8 cellular contexts compared by ENCODE assay signal in genomic region chr22:36860821-36861659, GRCh38. TPM values are rescaled to one million over a fixed set of nuclear protein-coding genes. Genes with fewer than 3 reads are reported as not detected.
A peak's percentile ranks its signal among the peaks of the same experiment; 100 is the strongest.
DNase-seq lines count a peak whose midpoint lies in the region; ATAC-seq and TF ChIP-seq lines count a peak whose summit lies in the region.

Gene NCF4 (plus strand): TSS chr22:36861006. CDS start chr22:36861172, 166 bp downstream.

- CTCF ChIA-PET in activated CD4-positive, alpha-beta T cell treated with anti-CD3 and anti-CD28 coated beads, Interleukin-2, amount 10 ng/mL, durations not matched to agents 7 days and 5 days (lab: Charles Lee) = interaction anchor here (0.6 to 2.6 kb wide), 12 partner anchors 8 to 551 kb away, joined by 3 to 10 read pairs (median 4); no protein-coding TSS in a partner anchor

- intact Hi-C loops in left ventricle myocardium superior (cut with micrococcal nuclease) = no loop called here

- H3K36me3 Mint-ChIP-seq in activated CD4-positive, alpha-beta T cell treated with anti-CD3 and anti-CD28 coated beads, Interleukin-2, amount 10 ng/mL, durations not matched to agents 7 days and 5 days (ENCODE audit: low read depth) = peaks cover 10% of the 10 kb centered on the region

- H3K4me1 Mint-ChIP-seq in activated CD4-positive, alpha-beta T cell treated with anti-CD3 and anti-CD28 coated beads, Interleukin-2, amount 10 ng/mL, durations not matched to agents 7 days and 5 days = peaks cover 41% of the 10 kb centered on the region

- POLR2A ChIA-PET in activated CD4-positive, alpha-beta T cell treated with anti-CD3 and anti-CD28 coated beads, Interleukin-2, amount 10 ng/mL, durations not matched to agents 7 days and 5 days (lab: Charles Lee) = interaction anchor here (0.9 kb wide), 1 partner anchor 85 kb away, joined by 3 read pairs; the partner anchor contains the start of gene IFT27

- peak within 1 kb of the TSS; percentile 96 for H3K27ac Mint-ChIP-seq in activated CD4-positive, alpha-beta T cell treated with anti-CD3 and anti-CD28 coated beads, Interleukin-2, amount 10 ng/mL, durations not matched to agents 7 days and 5 days

- DNase-seq in C1 segment of cervical spinal cord (lab: John Stamatoyannopoulos, UW) (peak in 10 of 14 donors; percentile 1 to 65 (median 42)), left ventricle myocardium superior (peak; percentile 69), NCI-H510A (lab: John Stamatoyannopoulos, UW) (no peak), foreskin fibroblast (no peak)
- DNase-seq in activated CD4-positive, alpha-beta T cell treated with anti-CD3 and anti-CD28 coated beads, Interleukin-2, amount 10 ng/mL, durations not matched to agents 7 days and 5 days = peak; percentile 53
- DNase-seq in stimulated activated CD8-positive, alpha-beta memory T cell treated with anti-CD3 and anti-CD28 coated beads, Interleukin-7, amount 100 ng/mL, for 48 hours (ENCODE audit: extremely low read depth in 1 of 2, low read depth in 1 of 2) = peak; percentile 52

- no peak for TF ChIP-seq CTCF in foreskin fibroblast (IDR thresholded peaks at IDR 0.05; ENCODE audit: low read depth, low read length)

- peak within 1 kb of the TSS; percentile 66 for H3K4me3 Mint-ChIP-seq in activated CD4-positive, alpha-beta T cell treated with anti-CD3 and anti-CD28 coated beads, Interleukin-2, amount 10 ng/mL, durations not matched to agents 7 days and 5 days

- H3K27me3 Mint-ChIP-seq in activated CD4-positive, alpha-beta T cell treated with anti-CD3 and anti-CD28 coated beads, Interleukin-2, amount 10 ng/mL, durations not matched to agents 7 days and 5 days = peaks cover 7% of the 10 kb centered on the region

- no peaks in the 10 kb centered on the region for H3K9me3 Mint-ChIP-seq in activated CD4-positive, alpha-beta T cell treated with anti-CD3 and anti-CD28 coated beads, Interleukin-2, amount 10 ng/mL, durations not matched to agents 7 days and 5 days

- peak; percentile 54 for ATAC-seq in GM19328 (IDR thresholded peaks at IDR 0.05; ENCODE audit: unreplicated experiment)
- ATAC-seq in HG03378 (IDR thresholded peaks at IDR 0.05; ENCODE audit: unreplicated experiment) = peak; percentile 54
- peak; percentile 67 for ATAC-seq in left ventricle myocardium superior

- H3K4me3 ChIP-seq in foreskin fibroblast (ENCODE audit: low read depth in 1 of 2, low read length in 2 of 2) = no peak within 1 kb of the TSS

RNA-seq across cellular contexts. Expression of gene NCF4, which starts in this region (rescaled TPM):
- total RNA-seq in activated CD4-positive, alpha-beta T cell treated with anti-CD3 and anti-CD28 coated beads, Interleukin-2, amount 10 ng/mL, durations not matched to agents 7 days and 5 days = 10 to 100 TPM; 22.7 to 23.3 TPM
- total RNA-seq in left ventricle myocardium superior = 6.8 TPM

Comparison
In these comparisons a context has a peak if more than half of its experiments do, and no peak if none do; other contexts are left out.
1. DNase-seq: peak in C1 segment of cervical spinal cord (10 of 14), activated CD4-positive, alpha-beta T cell treated with anti-CD3 and anti-CD28 coated beads, Interleukin-2, amount 10 ng/mL, durations not matched to agents 7 days and 5 days (single experiment), left ventricle myocardium superior (single experiment) and stimulated activated CD8-positive, alpha-beta memory T cell treated with anti-CD3 and anti-CD28 coated beads, Interleukin-7, amount 100 ng/mL, for 48 hours (2 of 2); none in NCI-H510A (single experiment) and foreskin fibroblast (0 of 2).
2. Peak in every context shown above with its lines, with median percentiles within 50 percentile points of each other: ATAC-seq.